10 cellular contexts compared by ENCODE assay signal in the genomic region with DNA sequence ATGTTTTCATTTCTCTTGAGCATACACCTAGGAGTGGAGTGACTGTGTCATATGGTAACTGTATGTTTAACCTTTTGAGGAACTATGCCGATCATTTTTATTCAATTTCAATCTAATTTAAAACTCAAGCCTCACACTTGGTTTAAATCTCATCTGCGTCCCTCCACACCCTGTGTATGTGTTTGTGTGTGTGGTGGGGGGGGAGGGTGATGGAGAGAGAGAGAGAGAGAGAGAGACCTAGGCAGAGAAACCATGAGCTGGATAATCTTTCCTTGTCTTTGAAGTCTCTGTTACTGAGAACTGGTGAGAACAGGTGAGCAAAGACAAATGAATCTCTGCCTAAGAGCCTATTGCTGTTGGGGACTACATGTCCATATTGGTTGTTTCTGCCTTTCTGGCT.
"Had no signal": no experiment of that assay in that cellular context is flagged by ENCODE, and none has a peak within 500 bp of the region (broad histone marks: within the 10 kb centered on the region; RNA-seq: fewer than 3 reads in every experiment).

No MANE protein-coding gene starts in this region.

- ATAC-seq: HCT116, HepG2 had no signal

- FAIRE-seq: HepG2 had no signal

- DNase-seq: GM23248, GOT3, H7, HFFc6, KG1 had no signal

- H3K27ac Mint-ChIP-seq: HFFc6 had no signal

- H3K27me3 Mint-ChIP-seq: IgD-negative memory B cell had no signal

- H2AFZ ChIP-seq: GM23248 had no signal

- H3K36me3 ChIP-seq: HAP-1 had no signal

- H3K9me3 ChIP-seq: HAP-1 had no signal

- H3K9me3 Mint-ChIP-seq: HFFc6 had no signal

- H3K4me1 ChIP-seq: HAP-1 had no signal

- H3K4me3 Mint-ChIP-seq: HFFc6, IgD-negative memory B cell had no signal

- H3K9ac ChIP-seq: GM23248 had no signal

- H3K27ac ChIP-seq: GM23248, HL-60 had no signal

- H3K4me3 ChIP-seq: GM23248, HAP-1 had no signal
